ENCODE assay signal across 20 cellular contexts in the genomic region with DNA sequence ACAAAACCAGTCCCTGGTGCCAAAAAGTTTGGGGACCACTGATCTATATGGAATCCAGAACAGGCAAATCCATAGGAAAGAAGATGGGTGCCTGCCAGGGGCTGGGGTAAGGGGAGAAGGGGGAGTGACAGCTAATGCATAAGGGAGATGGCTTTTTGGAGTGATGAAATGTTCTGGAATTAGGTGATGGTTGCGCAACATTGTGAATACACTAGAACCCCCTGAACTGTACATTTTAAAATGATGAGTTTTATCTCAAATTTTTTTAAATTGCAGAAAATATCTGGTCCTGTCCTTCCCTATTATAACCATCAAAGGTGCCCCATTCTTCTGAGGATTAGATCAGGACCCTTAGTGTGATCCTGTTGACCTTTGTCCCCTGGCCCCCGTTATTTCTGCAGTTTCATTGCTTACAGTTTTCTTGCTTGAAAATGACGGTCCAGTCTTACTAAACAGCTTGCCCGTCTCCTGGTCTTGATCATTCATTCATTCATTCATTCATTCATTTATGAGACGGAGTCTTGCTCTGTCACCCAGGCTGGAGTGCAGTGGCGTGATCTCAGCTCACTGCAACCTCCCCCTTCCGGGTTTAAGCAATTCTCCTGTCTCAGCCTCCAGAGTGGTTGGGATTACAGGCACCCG. TPM values are rescaled to one million over a fixed set of nuclear protein-coding genes. Genes with fewer than 3 reads are reported as not detected.
A peak's percentile ranks its signal among the peaks of the same experiment; 100 is the strongest.
DNase-seq lines count a peak whose midpoint lies in the region; ATAC-seq, FAIRE-seq and TF ChIP-seq lines count a peak whose summit lies in the region.
"Had no signal": no experiment of that assay in that cellular context is flagged by ENCODE, and none has a peak within 500 bp of the region (broad histone marks: within the 10 kb centered on the region; RNA-seq: fewer than 3 reads in every experiment).

No MANE protein-coding gene starts in this region.

- intact Hi-C loops in HepG2 (cut with micrococcal nuclease; ENCODE audit: unreplicated experiment) (no loop called here), right lobe of liver (cut with DNase I) (no loop called here), esophagus squamous epithelium (cut with DNase I) (no loop called here)

- no peaks in the 10 kb centered on the region for H4K20me1 ChIP-seq in HepG2 (ENCODE audit: insufficient read depth, low read length)

- no peak for FAIRE-seq in HepG2 (lab: Jason Lieb, UNC)
- FAIRE-seq: G401.6, GM12892, GM18507, HTR-8/SVneo had no signal

- CTCF ChIA-PET in HepG2 (lab: Yijun Ruan, JAX; ENCODE audit: low intra/inter-chr PET ratio, low total read pairs): no interaction called here

- no peak overlapping the region for H3K27ac ChIP-seq in HepG2 (ENCODE audit: extremely low read length, insufficient read depth, low read length)
- H3K27ac ChIP-seq in right lobe of liver: no peak overlapping the region
- peak overlapping the region in 3 of 4 donors; percentile 38 to 55 (median 43) for H3K27ac ChIP-seq in esophagus squamous epithelium

- TF ChIP-seq RAD21 in HepG2 (CRISPR knock-in tag; IDR thresholded peaks at IDR 0.05): no peak

- no TSS peak for BruUV-seq in HepG2 (replicated peaks; lab: Mats Ljungman, UMichigan)

- TF ChIP-seq POLR2A in HepG2 (IDR thresholded peaks at IDR 0.05; ENCODE audit: insufficient read depth in 1 of 2, low read depth in 2 of 2, low read length in 2 of 2) (no peak), right lobe of liver (IDR thresholded peaks at IDR 0.05) (no peak), esophagus squamous epithelium (IDR thresholded peaks at IDR 0.05) (no peak)

- H3K4me1 ChIP-seq in HepG2 (ENCODE audit: insufficient read depth, low read length) (peaks cover 7% of the 10 kb centered on the region), right lobe of liver (peaks cover 0 to 5% (median 0%) of the 10 kb centered on the region in 4 donors), adipocyte (ENCODE audit: control insufficient read depth, insufficient read depth, low read length) (no peaks in the 10 kb centered on the region), esophagus squamous epithelium (peaks cover 0 to 46% (median 6%) of the 10 kb centered on the region in 3 donors), HAP-1 (peaks cover 12% of the 10 kb centered on the region)
- H3K4me1 ChIP-seq: BE2C had no signal

- H3K9me3 ChIP-seq in HepG2 (ENCODE audit: low read length) (no peaks in the 10 kb centered on the region), right lobe of liver (no peaks in the 10 kb centered on the region), adipocyte (ENCODE audit: control insufficient read depth, low read length) (no peaks in the 10 kb centered on the region), esophagus squamous epithelium (no peaks in the 10 kb centered on the region), HAP-1 (no peaks in the 10 kb centered on the region)
- H3K9me3 ChIP-seq: BE2C had no signal

- no peaks in the 10 kb centered on the region for H3K79me2 ChIP-seq in HepG2 (ENCODE audit: insufficient read depth, low read length)

- H3K4me3 ChIP-seq in HepG2 (replicated peaks in 1 of 3; ENCODE audit: insufficient read depth in 1 of 3, low read depth in 2 of 3, low read length in 3 of 3) (no peak overlapping the region), right lobe of liver (no peak overlapping the region), adipocyte (ENCODE audit: low read length) (no peak overlapping the region), esophagus squamous epithelium (no peak overlapping the region), HAP-1 (no peak overlapping the region)

- H3K9ac ChIP-seq in HepG2 (ENCODE audit: insufficient read depth, low read depth, low read length) (no peak overlapping the region), adipocyte (ENCODE audit: low read length) (no peak overlapping the region)

- no peak for DNase-seq in HepG2 (ENCODE audit: low spot score)
- no peak for DNase-seq in right lobe of liver
- peak; percentile 32 for DNase-seq in adipocyte (ENCODE audit: low read depth)
- DNase-seq in esophagus squamous epithelium (lab: John Stamatoyannopoulos, UW): no peak
- no peak for DNase-seq in NCI-H2081 treated with DMSO at 0.1 percent for 48 hours (lab: John Stamatoyannopoulos, UW)
- no peak for DNase-seq in HAP-1 (ENCODE audit: low spot score in 2 of 2)
- DNase-seq: 8988T; BE2C; C1 segment of cervical spinal cord; CD4-positive, CD25-positive, alpha-beta regulatory T cell; CD8-positive, alpha-beta memory T cell; COR-L47; GOT3; HCEC 1CT had no signal

- POLR2A ChIA-PET in HepG2 (lab: Yijun Ruan, JAX): interaction anchor here (1.1 kb wide), 1 partner anchor 71 kb away, joined by 3 read pairs; a partner anchor contains a TSS

- no peak for TF ChIP-seq EP300 in HepG2 (IDR thresholded peaks at IDR 0.05; ENCODE audit: low read depth in 2 of 2, low read length in 2 of 2)
- no peak for TF ChIP-seq EP300 in HepG2 (CRISPR knock-in tag; IDR thresholded peaks at IDR 0.05; ENCODE audit: borderline replicate concordance)

- in situ Hi-C loops in HepG2 (cut with HindIII; ENCODE audit: extremely low pct_ligation_motif_present, low pct_unique_long_range_greater_than_20kb): no loop called here
- in situ Hi-C loops in HAP-1 (cut with MboI; ENCODE audit: low sequenced_read_pairs): no loop called here

- TF ChIP-seq CTCF in HepG2 (CRISPR knock-in tag; IDR thresholded peaks at IDR 0.05) (no peak), right lobe of liver (IDR thresholded peaks at IDR 0.05) (no peak), esophagus squamous epithelium (IDR thresholded peaks at IDR 0.05) (no peak)

- ATAC-seq in HepG2 (no peak), right lobe of liver (no peak), HG03520 (IDR thresholded peaks at IDR 0.05; ENCODE audit: unreplicated experiment) (no peak), HG02678 (IDR thresholded peaks at IDR 0.05; ENCODE audit: unreplicated experiment) (no peak)

- H3K36me3 ChIP-seq in HepG2 (replicated peaks in 1 of 2; ENCODE audit: control insufficient read depth in 1 of 2, insufficient read depth in 2 of 2, low read length in 2 of 2): no peaks in the 10 kb centered on the region
- no peaks in the 10 kb centered on the region for H3K36me3 ChIP-seq in right lobe of liver
- no peaks in the 10 kb centered on the region for H3K36me3 ChIP-seq in adipocyte (ENCODE audit: control insufficient read depth, insufficient read depth, low read length, severe bottlenecking)
- no peaks in the 10 kb centered on the region for H3K36me3 ChIP-seq in esophagus squamous epithelium
- no peaks in the 10 kb centered on the region for H3K36me3 ChIP-seq in HAP-1 (replicated peaks)
- H3K36me3 ChIP-seq: BE2C had no signal

- H3K27me3 ChIP-seq in HepG2 (ENCODE audit: control insufficient read depth in 1 of 2, insufficient read depth in 2 of 2, low read length in 2 of 2): peaks cover 0 to 19% of the 10 kb centered on the region in 2 experiments; a peak in 2 of 5 replicates
- no peaks in the 10 kb centered on the region for H3K27me3 ChIP-seq in right lobe of liver
- H3K27me3 ChIP-seq in adipocyte (replicated peaks; ENCODE audit: control insufficient read depth, insufficient read depth, low read length): peaks cover 19% of the 10 kb centered on the region
- no peaks in the 10 kb centered on the region for H3K27me3 ChIP-seq in esophagus squamous epithelium
- H3K27me3 ChIP-seq in HAP-1 (ENCODE audit: low read depth): no peaks in the 10 kb centered on the region

- no peak overlapping the region for H3K4me2 ChIP-seq in HepG2 (ENCODE audit: low read depth, low read length)

- no peak overlapping the region for H2AFZ ChIP-seq in HepG2 (ENCODE audit: low read length)

- WGBS in HepG2 (ENCODE audit: low lambda C conversion rate): 39% methylated on average over 8 of the region's 8 CpGs
- 80% methylated on average over 7 of the region's 8 CpGs for WGBS in right lobe of liver (ENCODE audit: insufficient coverage, low coverage, low lambda C conversion rate, missing lambda C conversion rate)
- WGBS in esophagus squamous epithelium, 2 donors: 52 to 58% methylated on average over 8 of the region's 8 CpGs

TF ChIP-seq in HepG2, 621 proteins besides CTCF, POLR2A, EP300 and RAD21:
- TF ChIP-seq CEBPB (IDR thresholded peaks at IDR 0.05; ENCODE audit: borderline replicate concordance, low read depth, low read length): peak; percentile 95
- no peak for TF ChIP-seq ZNF460 (CRISPR knock-in tag; IDR thresholded peaks at IDR 0.05; ENCODE audit: borderline replicate concordance)
- TF ChIP-seq CEBPG (CRISPR knock-in tag; IDR thresholded peaks at IDR 0.05): peak; percentile 42

RNA-seq across cellular contexts. Expression of a gene that starts 4.6 kb away (rescaled TPM):
- total RNA-seq in HepG2 (2016; rRNA removed; fragmentation: Illumina TruSeq; extraction: Trizol): 0.11 TPM in 1 of 2 replicates, not detected in the other
- total RNA-seq in HepG2 (2016; cell fraction: cytosol; rRNA removed; fragmentation: Illumina TruSeq; extraction: Trizol; ENCODE audit: low read depth): not detected in 2 replicates
- 0.09 and 0.21 TPM in 2 replicates for total RNA-seq in HepG2 (2016; cell fraction: insoluble cytoplasmic fraction; rRNA removed; fragmentation: Illumina TruSeq; extraction: Trizol)
- total RNA-seq in HepG2 (2016; cell fraction: membrane; rRNA removed; fragmentation: Illumina TruSeq; extraction: Trizol): not detected in 2 replicates
- not detected in 2 replicates for total RNA-seq in HepG2 (2016; cell fraction: nucleus; rRNA removed; fragmentation: Illumina TruSeq; extraction: Trizol)
- polyA plus RNA-seq in HepG2 (2011; rRNA removed): not detected in 2 replicates
- polyA plus RNA-seq in HepG2 (2011; cell fraction: cytosol; rRNA removed): 0.08 TPM in 1 of 2 replicates, not detected in the other
- polyA plus RNA-seq in HepG2 (2011; cell fraction: nucleus; rRNA removed): not detected in 2 replicates
- 0.17 TPM in 1 of 2 replicates, not detected in the other for polyA plus RNA-seq in HepG2 (2012)
- polyA plus RNA-seq in HepG2 (2016; cell fraction: cytosol; fragmentation: Illumina TruSeq; extraction: Trizol; ENCODE audit: low read depth): 0.07 and 0.12 TPM in 2 replicates
- polyA plus RNA-seq in HepG2 (2016; cell fraction: insoluble cytoplasmic fraction; fragmentation: Illumina TruSeq; extraction: Trizol; ENCODE audit: low read depth): 0.20 TPM in 1 of 2 replicates, not detected in the other
- polyA plus RNA-seq in HepG2 (2016; cell fraction: membrane; fragmentation: Illumina TruSeq; extraction: Trizol; ENCODE audit: low read depth): 0.17 TPM in 1 of 2 replicates, not detected in the other
- polyA plus RNA-seq in HepG2 (2016; cell fraction: nucleus; fragmentation: Illumina TruSeq; extraction: Trizol; ENCODE audit: insufficient read depth, low read depth): not detected in 2 replicates
- not detected in 2 replicates for polyA minus RNA-seq in HepG2 (2011; rRNA and poly(A)+ RNA removed; ENCODE audit: low replicate concordance)
- not detected in 2 replicates for polyA minus RNA-seq in HepG2 (2011; cell fraction: cytosol; rRNA and poly(A)+ RNA removed)
- polyA minus RNA-seq in HepG2 (2011; cell fraction: nucleus; rRNA and poly(A)+ RNA removed): not detected in 2 replicates
- total RNA-seq in right lobe of liver: under 1 TPM in 5 of 6 experiments, not detected in 1; 0.11 to 0.55 (median 0.31) TPM
- under 1 TPM in 3 of 4 donors, not detected in 1; 0.19 to 0.83 (median 0.59) TPM for total RNA-seq in esophagus squamous epithelium
- total RNA-seq: CD4-positive, CD25-positive, alpha-beta regulatory T cell; CD8-positive, alpha-beta memory T cell had no signal
- polyA plus RNA-seq: CD4-positive, CD25-positive, alpha-beta regulatory T cell; CD8-positive, alpha-beta memory T cell had no signal

Comparison
In these comparisons a context has a peak if more than half of its experiments do, and no peak if none do; other contexts are left out.
1. H3K27ac ChIP-seq: peak in esophagus squamous epithelium (3 of 4); none in HepG2 (single experiment) and right lobe of liver (0 of 3).